Comparison of ENCODE assay signal across 12 cellular contexts in genomic region chr14:31582286-31582691, GRCh38. TPM values are rescaled to one million over a fixed set of nuclear protein-coding genes. Genes with fewer than 3 reads are reported as not detected.
A peak's percentile ranks its signal among the peaks of the same experiment; 100 is the strongest.
DNase-seq lines count a peak whose midpoint lies in the region; ATAC-seq and TF ChIP-seq lines count a peak whose summit lies in the region.
"Had no signal": no experiment of that assay in that cellular context is flagged by ENCODE, and none has a peak within 500 bp of the region (broad histone marks: within the 10 kb centered on the region; RNA-seq: fewer than 3 reads in every experiment).

No MANE protein-coding gene starts in this region.

- H3K4me3 ChIP-seq in choroid plexus epithelial cell (ENCODE audit: low read depth, low read length): no peak overlapping the region

- no peak for TF ChIP-seq CTCF in choroid plexus epithelial cell (conservative IDR thresholded peaks at IDR 0.05; ENCODE audit: low read depth, low read length)

- peak; percentile 57 for DNase-seq in LHCN-M2 (ENCODE audit: low read depth)
- peak; percentile 81 for DNase-seq in choroid plexus epithelial cell (ENCODE audit: low read depth)
- peak; percentile 65 for DNase-seq in iris pigment epithelial cell (ENCODE audit: low read depth)
- peak; percentile 61 for DNase-seq in stromal cell of bone marrow (ENCODE audit: low read depth)
- DNase-seq: activated CD8-positive, alpha-beta T cell treated with anti-CD3 and anti-CD28 coated beads, Interleukin-2, amount 10 ng/mL, durations not matched to agents 7 days and 5 days; activated effector memory CD4-positive, alpha-beta T cell treated with Interleukin-2 at 50 U/mL for 16 hours; CD8-positive, alpha-beta memory T cell; NCI-H1436; T-helper 9 cell had no signal

- no peak for ATAC-seq in HG03196 (IDR thresholded peaks at IDR 0.05; ENCODE audit: unreplicated experiment)
- ATAC-seq in GM18907 (IDR thresholded peaks at IDR 0.05; ENCODE audit: unreplicated experiment): no peak
- no peak for ATAC-seq in HG03571 (IDR thresholded peaks at IDR 0.05; ENCODE audit: unreplicated experiment)
- ATAC-seq: activated CD8-positive, alpha-beta T cell treated with anti-CD3 and anti-CD28 coated beads, Interleukin-2, amount 10 ng/mL, durations not matched to agents 7 days and 5 days had no signal

RNA-seq across cellular contexts. Expression of gene NUBPL, which starts 21.1 kb away (rescaled TPM):
- total RNA-seq in LHCN-M2 (2014; rRNA removed): 12.0 and 15.9 TPM in 2 replicates
- polyA plus RNA-seq in LHCN-M2 (2012): 5.7 TPM
